8 cellular contexts compared by ENCODE assay signal in the genomic region with DNA sequence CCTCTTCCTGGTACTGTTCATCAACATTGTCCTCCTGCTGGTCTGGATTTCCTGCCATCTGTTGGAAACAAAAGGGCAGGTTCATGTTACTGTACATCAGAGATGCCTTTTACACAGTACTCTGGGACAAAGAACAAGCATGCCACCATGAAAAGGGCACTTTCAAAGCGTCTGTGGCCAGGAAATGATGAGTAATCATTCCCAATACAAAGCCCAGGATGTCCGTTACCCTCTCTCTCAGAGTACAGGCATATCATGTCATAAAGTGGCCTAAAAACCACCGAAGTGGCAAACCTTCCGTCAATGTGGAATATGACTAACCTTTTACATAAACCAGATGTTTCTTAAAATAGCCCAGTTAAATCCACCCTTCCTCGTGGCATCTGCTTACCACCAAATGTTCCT.
DNase-seq lines count a peak whose midpoint lies in the region; ATAC-seq and TF ChIP-seq lines count a peak whose summit lies in the region.

No MANE protein-coding gene starts in this region.

- H3K4me3 Mint-ChIP-seq in stimulated activated naive CD8-positive, alpha-beta T cell treated with anti-CD3 and anti-CD28 coated beads, Interleukin-15, amount 100 ng/mL, for 72 hours, result peak overlapping the region; percentile 23 to 59

- peak overlapping the region; percentile 38 to 74 for H3K27ac Mint-ChIP-seq in stimulated activated naive CD8-positive, alpha-beta T cell treated with anti-CD3 and anti-CD28 coated beads, Interleukin-15, amount 100 ng/mL, for 72 hours

- H3K4me1 ChIP-seq in mesendoderm (ENCODE audit: control insufficient read depth, low read depth, low read length), result no peaks in the 10 kb centered on the region

- H3K4me3 ChIP-seq in fibroblast of pulmonary artery (replicated peaks; ENCODE audit: low read depth, low read length) (no peak overlapping the region), mesendoderm (ENCODE audit: low read length) (no peak overlapping the region)

- H3K18ac ChIP-seq in mesendoderm (ENCODE audit: low read length), result no peak overlapping the region

- H3K4me2 ChIP-seq in mesendoderm (ENCODE audit: low read length), result no peak overlapping the region

- H3K79me2 ChIP-seq in mesendoderm (ENCODE audit: control insufficient read depth, insufficient read depth, low read length), result no peaks in the 10 kb centered on the region

- DNase-seq in GM03348 (ENCODE audit: low spot score) (peak; percentile 61), SIG-M5 (lab: John Stamatoyannopoulos, UW) (peak; percentile 39), fibroblast of pulmonary artery (ENCODE audit: low read depth) (peak; percentile 89), mesendoderm (no peak)
- DNase-seq in stimulated activated naive CD8-positive, alpha-beta T cell treated with anti-CD3 and anti-CD28 coated beads, Interleukin-15, amount 100 ng/mL, for 72 hours, result peak; percentile 25 to 64

- H4K5ac ChIP-seq in mesendoderm (ENCODE audit: low read length), result no peak overlapping the region

- no peak for TF ChIP-seq CTCF in fibroblast of pulmonary artery (IDR thresholded peaks at IDR 0.05; ENCODE audit: low read length, missing control alignments)

- no peak for TF ChIP-seq POLR2A in GM18505 (IDR thresholded peaks at IDR 0.05; ENCODE audit: borderline replicate concordance, extremely low read depth, insufficient read depth, insufficient read length)

- no peak overlapping the region for H3K27ac ChIP-seq in mesendoderm (ENCODE audit: low read depth, low read length)

- H2BK120ac ChIP-seq in mesendoderm (ENCODE audit: low read depth, low read length), result no peak overlapping the region

- H2BK5ac ChIP-seq in mesendoderm (ENCODE audit: low read length), result no peak overlapping the region

- H3K27me3 Mint-ChIP-seq in stimulated activated naive CD8-positive, alpha-beta T cell treated with anti-CD3 and anti-CD28 coated beads, Interleukin-15, amount 100 ng/mL, for 72 hours, result peaks cover 8% of the 10 kb centered on the region

- H3K36me3 ChIP-seq in mesendoderm (ENCODE audit: control insufficient read depth, insufficient read depth, low read length), result peaks cover 2% of the 10 kb centered on the region

- H3K4ac ChIP-seq in mesendoderm (ENCODE audit: low read depth, low read length), result no peak overlapping the region

- H3K23ac ChIP-seq in mesendoderm (ENCODE audit: low read length), result no peak overlapping the region

- H4K8ac ChIP-seq in mesendoderm (ENCODE audit: low read depth, low read length), result no peak overlapping the region

- no peak overlapping the region for H2BK15ac ChIP-seq in mesendoderm (replicated peaks; ENCODE audit: low read depth)

- peaks cover 50% of the 10 kb centered on the region for H3K4me1 Mint-ChIP-seq in stimulated activated naive CD8-positive, alpha-beta T cell treated with anti-CD3 and anti-CD28 coated beads, Interleukin-15, amount 100 ng/mL, for 72 hours

- H3K27me3 ChIP-seq in mesendoderm (ENCODE audit: insufficient read depth, low read length, poor library complexity), result no peaks in the 10 kb centered on the region

- H3K9me3 Mint-ChIP-seq in stimulated activated naive CD8-positive, alpha-beta T cell treated with anti-CD3 and anti-CD28 coated beads, Interleukin-15, amount 100 ng/mL, for 72 hours, result no peaks in the 10 kb centered on the region

- no CpG with 5 or more reads among the region's 5 CpGs for WGBS in mesendoderm (ENCODE audit: extremely low coverage, insufficient coverage, low lambda C conversion rate)

- ATAC-seq in HG03432 (IDR thresholded peaks at IDR 0.05; ENCODE audit: unreplicated experiment), result peak; percentile 71
- ATAC-seq in stimulated activated naive CD8-positive, alpha-beta T cell treated with anti-CD3 and anti-CD28 coated beads, Interleukin-15, amount 100 ng/mL, for 72 hours, result peak; percentile 96
- no peak for ATAC-seq in HG03565 (IDR thresholded peaks at IDR 0.05; ENCODE audit: unreplicated experiment)
- no peak for ATAC-seq in GM18505 (IDR thresholded peaks at IDR 0.05; ENCODE audit: unreplicated experiment)

- no peak overlapping the region for H2AK5ac ChIP-seq in mesendoderm (ENCODE audit: low read length)

- H3K56ac ChIP-seq in mesendoderm (ENCODE audit: low read length), result no peak overlapping the region

- no peaks in the 10 kb centered on the region for H3K79me1 ChIP-seq in mesendoderm (ENCODE audit: low read length)

- H3K9ac ChIP-seq in mesendoderm (ENCODE audit: low read length), result no peak overlapping the region

Comparison
In these comparisons a context has a peak if more than half of its experiments do, and no peak if none do; other contexts are left out.
1. ATAC-seq: peak in HG03432 (single experiment) and stimulated activated naive CD8-positive, alpha-beta T cell treated with anti-CD3 and anti-CD28 coated beads, Interleukin-15, amount 100 ng/mL, for 72 hours (single experiment); none in HG03565 (single experiment) and GM18505 (single experiment).